In the genomic region with DNA sequence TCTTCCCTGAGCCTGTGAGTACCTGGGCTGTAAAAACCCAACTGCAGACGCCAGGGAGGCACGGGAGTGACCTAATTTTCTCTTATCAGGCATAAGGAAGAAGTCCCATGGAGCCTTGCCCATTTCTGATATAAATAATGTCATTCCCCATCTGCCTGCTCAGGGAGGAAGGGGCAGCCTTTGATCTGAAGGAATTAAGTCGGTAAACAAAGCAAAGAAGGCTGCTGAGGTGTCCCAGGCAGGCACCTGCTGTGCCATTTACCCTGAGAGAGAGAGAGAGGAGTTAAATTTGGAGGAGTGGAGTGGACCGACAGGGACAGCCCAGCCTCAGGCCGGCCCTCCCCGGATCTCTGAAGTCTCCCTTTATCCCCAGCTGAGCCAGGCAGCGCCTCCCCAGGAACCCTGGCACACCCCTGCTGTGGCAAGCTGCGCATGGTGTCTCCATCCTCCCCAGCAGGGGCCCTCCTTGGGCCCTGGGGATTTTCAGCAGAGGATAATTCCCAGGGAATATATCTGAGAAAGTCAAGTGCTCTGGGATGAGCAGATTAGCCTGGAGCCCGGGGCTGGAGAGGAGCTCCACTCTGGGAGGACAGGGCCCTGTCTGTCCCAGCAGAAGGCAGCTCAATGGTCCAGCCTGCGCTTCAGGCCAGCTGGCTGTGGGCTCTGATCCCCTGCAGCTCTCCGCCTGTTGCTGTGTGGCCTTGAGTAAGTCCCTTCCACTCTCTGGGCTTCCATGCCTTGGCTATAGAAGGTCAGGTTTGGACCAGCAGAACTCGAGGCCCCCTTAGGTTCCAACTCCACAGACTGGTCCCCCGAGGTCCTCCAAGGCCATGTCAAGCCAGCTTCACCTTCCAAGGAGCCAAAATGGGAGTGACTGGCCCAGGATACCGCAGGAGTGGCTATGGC, we compare ENCODE assay signal across 11 cellular contexts. TPM values are rescaled to one million over a fixed set of nuclear protein-coding genes. Genes with fewer than 3 reads are reported as not detected.
DNase-seq lines count a peak whose midpoint lies in the region; ATAC-seq, FAIRE-seq and TF ChIP-seq lines count a peak whose summit lies in the region.
"Had no signal": no experiment of that assay in that cellular context is flagged by ENCODE, and none has a peak within 500 bp of the region (broad histone marks: within the 10 kb centered on the region; RNA-seq: fewer than 3 reads in every experiment).

No MANE protein-coding gene starts in this region.

- no peak overlapping the region for H3K27ac ChIP-seq in brain microvascular endothelial cell
- H3K27ac ChIP-seq in neural progenitor cell: no peak overlapping the region
- H3K27ac ChIP-seq: neutrophil had no signal

- H3K27me3 Mint-ChIP-seq in neural progenitor cell (ENCODE audit: insufficient read depth, low read depth): peaks cover 16% of the 10 kb centered on the region

- peaks cover 60% of the 10 kb centered on the region for H3K4me1 Mint-ChIP-seq in neural progenitor cell

- peak; percentile 30; the same call in 1 of the 2 replicates for TF ChIP-seq CTCF in LNCAP (IDR thresholded peaks at IDR 0.05)
- peak; percentile 32 for TF ChIP-seq CTCF in brain microvascular endothelial cell (IDR thresholded peaks at IDR 0.05; ENCODE audit: low read depth, low read length, missing control alignments)
- no peak for TF ChIP-seq CTCF in neural progenitor cell (IDR thresholded peaks at IDR 0.05)

- ATAC-seq in HG03025 (IDR thresholded peaks at IDR 0.05; ENCODE audit: low FRiP score, unreplicated experiment): no peak
- no peak for ATAC-seq in GM21619 (IDR thresholded peaks at IDR 0.05; ENCODE audit: unreplicated experiment)

- no peaks in the 10 kb centered on the region for H3K36me3 Mint-ChIP-seq in neural progenitor cell

- H3K9me3 Mint-ChIP-seq in neural progenitor cell: no peaks in the 10 kb centered on the region

- H3K27ac Mint-ChIP-seq in neural progenitor cell: peak overlapping the region; percentile 3

- peaks cover 33% of the 10 kb centered on the region for H4K20me1 ChIP-seq in neural progenitor cell (ENCODE audit: low read depth)

- no peak overlapping the region for H2AFZ ChIP-seq in neural progenitor cell (replicated peaks)

- in situ Hi-C loops in brain microvascular endothelial cell (cut with HindIII; ENCODE audit: low pct_ligation_motif_present, low sequenced_read_pairs): no loop called here

- H3K36me3 ChIP-seq in brain microvascular endothelial cell (replicated peaks): peaks cover under 1% of the 10 kb centered on the region
- no peaks in the 10 kb centered on the region for H3K36me3 ChIP-seq in neural progenitor cell

- peak overlapping the region; percentile 74 for H3K4me2 ChIP-seq in neural progenitor cell

- peaks cover 59% of the 10 kb centered on the region for H3K4me1 ChIP-seq in neural progenitor cell

- peak overlapping the region; percentile 58 for H3K4me3 Mint-ChIP-seq in neural progenitor cell

- H3K4me3 ChIP-seq in brain microvascular endothelial cell (ENCODE audit: low read depth, low read length): no peak overlapping the region
- no peak overlapping the region for H3K4me3 ChIP-seq in neural progenitor cell
- H3K4me3 ChIP-seq: K562 had no signal

- peak; percentile 87 for DNase-seq in D341Med (ENCODE audit: low spot score)
- no peak for DNase-seq in brain microvascular endothelial cell
- peak; percentile 58 for DNase-seq in neural progenitor cell (ENCODE audit: low spot score)
- DNase-seq in activated effector memory CD4-positive, alpha-beta T cell treated with Interleukin-2 at 50 U/mL for 16 hours: no peak
- no peak for DNase-seq in RCC 7860 (ENCODE audit: low spot score)

- H3K79me2 ChIP-seq in neural progenitor cell (ENCODE audit: low read depth): no peaks in the 10 kb centered on the region

- FAIRE-seq in RCC 7860 (lab: Jason Lieb, UNC): no peak
- FAIRE-seq: K562 had no signal

- H3K9ac ChIP-seq in neural progenitor cell: no peak overlapping the region

- no peaks in the 10 kb centered on the region for H3K27me3 ChIP-seq in brain microvascular endothelial cell (replicated peaks)
- peaks cover 25% of the 10 kb centered on the region for H3K27me3 ChIP-seq in neural progenitor cell

- no peaks in the 10 kb centered on the region for H3K9me3 ChIP-seq in neural progenitor cell (ENCODE audit: low read depth)
- H3K9me3 ChIP-seq: neutrophil had no signal

- H3F3A ChIP-seq in neural progenitor cell (ENCODE audit: low read depth): peaks cover 39% of the 10 kb centered on the region

RNA-seq across cellular contexts. Expression of gene CABP7, which starts 17.5 kb away (rescaled TPM):
- 0.09 TPM in 1 of 2 replicates, not detected in the other for total RNA-seq in neural progenitor cell (ENCODE audit: low replicate concordance)
- total RNA-seq: dermis microvascular lymphatic vessel endothelial cell, K562 had no signal

Comparison
In these comparisons a context has a peak if more than half of its experiments do, and no peak if none do; other contexts are left out.
1. DNase-seq: peak in D341Med (single experiment) and neural progenitor cell (single experiment); none in brain microvascular endothelial cell (single experiment), activated effector memory CD4-positive, alpha-beta T cell treated with Interleukin-2 at 50 U/mL for 16 hours (single experiment) and RCC 7860 (single experiment).